In genomic region chr4:687975-688694, GRCh38 we compare ENCODE assay signal across 12 cellular contexts. TPM values are rescaled to one million over a fixed set of nuclear protein-coding genes. Genes with fewer than 3 reads are reported as not detected.
A peak's percentile ranks its signal among the peaks of the same experiment; 100 is the strongest.
DNase-seq lines count a peak whose midpoint lies in the region; ATAC-seq and TF ChIP-seq lines count a peak whose summit lies in the region.
"Had no signal": no experiment of that assay in that cellular context is flagged by ENCODE, and none has a peak within 500 bp of the region (broad histone marks: within the 10 kb centered on the region; RNA-seq: fewer than 3 reads in every experiment).

No MANE protein-coding gene starts in this region.

- H3K79me2 ChIP-seq in osteoblast (ENCODE audit: insufficient read depth, low read length): no peaks in the 10 kb centered on the region

- TF ChIP-seq CTCF in BJ (IDR thresholded peaks at IDR 0.05; ENCODE audit: insufficient read depth, low read depth, low read length) (no peak), heart right ventricle (IDR thresholded peaks at IDR 0.05) (no peak), osteoblast (IDR thresholded peaks at IDR 0.05; ENCODE audit: extremely low read depth, low read depth, low read length) (no peak), GM13977 (IDR thresholded peaks at IDR 0.05; ENCODE audit: extremely low read depth, insufficient read depth, missing control alignments) (no peak)

- H3K4me1 Mint-ChIP-seq in T-helper 17 cell: peaks cover 2% of the 10 kb centered on the region
- H3K4me1 Mint-ChIP-seq in activated CD4-positive, alpha-beta T cell treated with anti-CD3 and anti-CD28 coated beads, Interleukin-2, amount 10 ng/mL, durations not matched to agents 7 days and 5 days: peaks cover 1% of the 10 kb centered on the region

- peak overlapping the region; percentile 24 for H3K27ac Mint-ChIP-seq in T-helper 17 cell
- no peak overlapping the region for H3K27ac Mint-ChIP-seq in activated CD4-positive, alpha-beta T cell treated with anti-CD3 and anti-CD28 coated beads, Interleukin-2, amount 10 ng/mL, durations not matched to agents 7 days and 5 days

- no peaks in the 10 kb centered on the region for H3K36me3 Mint-ChIP-seq in T-helper 17 cell (ENCODE audit: low read depth)
- H3K36me3 Mint-ChIP-seq in activated CD4-positive, alpha-beta T cell treated with anti-CD3 and anti-CD28 coated beads, Interleukin-2, amount 10 ng/mL, durations not matched to agents 7 days and 5 days (ENCODE audit: low read depth): no peaks in the 10 kb centered on the region

- CTCF ChIA-PET in BJ (lab: Yijun Ruan, JAX): interaction anchor here (1.3 kb wide), 1 partner anchor 12 kb away, joined by 4 read pairs; no protein-coding TSS in a partner anchor
- CTCF ChIA-PET in activated CD4-positive, alpha-beta T cell treated with anti-CD3 and anti-CD28 coated beads, Interleukin-2, amount 10 ng/mL, durations not matched to agents 7 days and 5 days (lab: Charles Lee): no interaction called here

- H3K9me3 Mint-ChIP-seq in activated CD4-positive, alpha-beta T cell treated with anti-CD3 and anti-CD28 coated beads, Interleukin-2, amount 10 ng/mL, durations not matched to agents 7 days and 5 days: no peaks in the 10 kb centered on the region

- H3K27ac ChIP-seq in heart right ventricle (peak overlapping the region; percentile 53 to 93 (median 90)), osteoblast (ENCODE audit: low read depth, low read length) (peak overlapping the region; percentile 94)

- no peaks in the 10 kb centered on the region for H4K20me1 ChIP-seq in osteoblast (ENCODE audit: insufficient read depth, low read length)

- H3K4me1 ChIP-seq in heart right ventricle (peaks cover 21 to 48% (median 43%) of the 10 kb centered on the region in 9 donors), osteoblast (ENCODE audit: insufficient read depth, low read length) (peaks cover 30% of the 10 kb centered on the region)

- intact Hi-C loops in heart right ventricle (cut with DNase I): loop anchor here in 1 of 10 donors (2.0 to 10.0 kb wide), 2 partner anchors 15 to 247 kb away; partner anchors contain the start of genes GAK and TMEM175

- H3K4me3 Mint-ChIP-seq in T-helper 17 cell: peak overlapping the region; percentile 9
- H3K4me3 Mint-ChIP-seq in activated CD4-positive, alpha-beta T cell treated with anti-CD3 and anti-CD28 coated beads, Interleukin-2, amount 10 ng/mL, durations not matched to agents 7 days and 5 days: no peak overlapping the region

- H3K4me2 ChIP-seq in osteoblast (ENCODE audit: insufficient read depth, low read length): peak overlapping the region; percentile 78

- H3K27me3 ChIP-seq in BJ (ENCODE audit: control insufficient read depth, insufficient read depth, low read length): no peaks in the 10 kb centered on the region
- H3K27me3 ChIP-seq in heart right ventricle: no peaks in the 10 kb centered on the region
- peaks cover under 1% of the 10 kb centered on the region for H3K27me3 ChIP-seq in osteoblast (ENCODE audit: insufficient read depth, low read length)

- in situ Hi-C loops in GM13977 (cut with MboI; ENCODE audit: low pct_unique_long_range_greater_than_20kb, low sequenced_read_pairs, unreplicated experiment): no loop called here

- H2AFZ ChIP-seq in osteoblast (ENCODE audit: low read length): peak overlapping the region; percentile 93

- H3K27me3 Mint-ChIP-seq in T-helper 17 cell: peaks cover 14% of the 10 kb centered on the region
- peaks cover 14% of the 10 kb centered on the region for H3K27me3 Mint-ChIP-seq in activated CD4-positive, alpha-beta T cell treated with anti-CD3 and anti-CD28 coated beads, Interleukin-2, amount 10 ng/mL, durations not matched to agents 7 days and 5 days

- 78 to 79% methylated on average over 23 of the region's 23 CpGs for WGBS in heart right ventricle, 2 donors

- DNase-seq in BJ (ENCODE audit: low read depth): no peak
- DNase-seq in T-helper 17 cell: no peak
- DNase-seq in heart right ventricle: no peak
- peak; percentile 94 for DNase-seq in osteoblast (ENCODE audit: insufficient read length, low spot score, missing footprints)
- DNase-seq in midbrain (lab: John Stamatoyannopoulos, UW): no peak
- DNase-seq in Ammon's horn (ENCODE audit: low spot score): no peak
- no peak for DNase-seq in activated CD4-positive, alpha-beta T cell treated with anti-CD3 and anti-CD28 coated beads, Interleukin-2, amount 10 ng/mL, durations not matched to agents 7 days and 5 days
- DNase-seq in GM13977 (ENCODE audit: low spot score): no peak
- DNase-seq: activated CD4-positive, alpha-beta T cell treated with anti-CD3 and anti-CD28 coated beads for 1 hour; anterior cingulate cortex; DND-41; NCI-H526 had no signal

- H3K9me3 ChIP-seq in T-helper 17 cell (ENCODE audit: control insufficient read depth, low read length, poor library complexity, severe bottlenecking) (no peaks in the 10 kb centered on the region), heart right ventricle (no peaks in the 10 kb centered on the region), osteoblast (ENCODE audit: low read depth, low read length) (no peaks in the 10 kb centered on the region)

- H3K36me3 ChIP-seq in BJ (ENCODE audit: control insufficient read depth, insufficient read depth, low read length): no peaks in the 10 kb centered on the region
- peaks cover 0 to 6% (median 0%) of the 10 kb centered on the region in 9 donors for H3K36me3 ChIP-seq in heart right ventricle
- no peaks in the 10 kb centered on the region for H3K36me3 ChIP-seq in osteoblast (ENCODE audit: insufficient read depth, low read length)

- ATAC-seq in T-helper 17 cell (no peak), heart right ventricle (peak in 5 of 8 donors; percentile 1 to 19 (median 4))

- peak overlapping the region; percentile 31; the same call in 1 of the 2 replicates for H3K4me3 ChIP-seq in BJ (ENCODE audit: low read depth, low read length)
- peak overlapping the region; percentile 46 to 67 (median 64) for H3K4me3 ChIP-seq in heart right ventricle
- peak overlapping the region; percentile 74 for H3K4me3 ChIP-seq in osteoblast (ENCODE audit: insufficient read depth, low read length)

- POLR2A ChIA-PET in BJ (lab: Charles Lee): no interaction called here
- POLR2A ChIA-PET in activated CD4-positive, alpha-beta T cell treated with anti-CD3 and anti-CD28 coated beads, Interleukin-2, amount 10 ng/mL, durations not matched to agents 7 days and 5 days (lab: Charles Lee): no interaction called here

RNA-seq across cellular contexts. Expression of gene SLC49A3, which starts 0.8 kb away (rescaled TPM):
- 1.6 and 2.8 TPM in 2 replicates for polyA plus RNA-seq in BJ (2011; rRNA removed)
- polyA minus RNA-seq in BJ (2011; rRNA and poly(A)+ RNA removed): 2.0 and 2.3 TPM in 2 replicates
- 1 to 10 TPM; 1.1 to 2.7 TPM for total RNA-seq in T-helper 17 cell
- 10 to 100 TPM in 9 of 10 donors, 1 to 10 TPM in 1; 9.8 to 16.9 (median 12.3) TPM for total RNA-seq in heart right ventricle
- polyA plus RNA-seq in heart right ventricle: 10 to 100 TPM in 1 of 2 donors, 1 to 10 TPM in 1; 8.8 to 28.5 TPM
- total RNA-seq in osteoblast: 11.6 and 13.6 TPM in 2 replicates
- under 1 TPM in 1 of 2 experiments, not detected in 1; 0.35 TPM for total RNA-seq in activated CD4-positive, alpha-beta T cell treated with anti-CD3 and anti-CD28 coated beads, Interleukin-2, amount 10 ng/mL, durations not matched to agents 7 days and 5 days

RNA-seq across cellular contexts. Expression of gene MYL5, which starts 13.8 kb away (rescaled TPM):
- polyA plus RNA-seq in BJ (2011; rRNA removed): 21.6 and 24.4 TPM in 2 replicates
- 6.1 and 9.6 TPM in 2 replicates for polyA minus RNA-seq in BJ (2011; rRNA and poly(A)+ RNA removed)
- total RNA-seq in T-helper 17 cell: 10 to 100 TPM; 20.3 to 22.9 TPM
- total RNA-seq in heart right ventricle: 1 to 10 TPM; 4.0 to 7.5 (median 6.1) TPM
- polyA plus RNA-seq in heart right ventricle: 1 to 10 TPM; 3.3 to 8.1 TPM
- 17.7 and 22.8 TPM in 2 replicates for total RNA-seq in osteoblast
- total RNA-seq in activated CD4-positive, alpha-beta T cell treated with anti-CD3 and anti-CD28 coated beads, Interleukin-2, amount 10 ng/mL, durations not matched to agents 7 days and 5 days: 10 to 100 TPM; 17.8 to 19.0 TPM

RNA-seq across cellular contexts. Expression of gene ATP5ME, which starts 14.1 kb away (rescaled TPM):
- polyA plus RNA-seq in BJ (2011; rRNA removed) (275 and 330 TPM in 2 replicates), heart right ventricle (1,000 to 10,000 TPM in 1 of 2 donors, 100 to 1,000 TPM in 1; 999 to 4,239 TPM)
- 38.7 and 68.8 TPM in 2 replicates for polyA minus RNA-seq in BJ (2011; rRNA and poly(A)+ RNA removed)
- total RNA-seq in T-helper 17 cell (100 to 1,000 TPM in 1 of 2 donors, 10 to 100 TPM in 1; 98.4 to 120 TPM), heart right ventricle (1,000 to 10,000 TPM in 5 of 10 donors, 100 to 1,000 TPM in 5; 651 to 1,196 (median 982) TPM), osteoblast (60.8 and 70.4 TPM in 2 replicates)
- 100 to 1,000 TPM; 162 to 183 TPM for total RNA-seq in activated CD4-positive, alpha-beta T cell treated with anti-CD3 and anti-CD28 coated beads, Interleukin-2, amount 10 ng/mL, durations not matched to agents 7 days and 5 days

RNA-seq across cellular contexts. Expression of gene PCGF3, which starts 17.5 kb away (rescaled TPM):
- polyA plus RNA-seq in BJ (2011; rRNA removed) (28.3 and 37.6 TPM in 2 replicates), heart right ventricle (10 to 100 TPM; 21.7 to 50.8 TPM)
- 47.0 and 63.0 TPM in 2 replicates for polyA minus RNA-seq in BJ (2011; rRNA and poly(A)+ RNA removed)
- total RNA-seq in T-helper 17 cell (10 to 100 TPM; 31.3 to 38.0 TPM), heart right ventricle (10 to 100 TPM; 17.5 to 26.1 (median 20.9) TPM), osteoblast (32.7 and 43.1 TPM in 2 replicates)
- total RNA-seq in activated CD4-positive, alpha-beta T cell treated with anti-CD3 and anti-CD28 coated beads, Interleukin-2, amount 10 ng/mL, durations not matched to agents 7 days and 5 days: 10 to 100 TPM; 34.9 to 36.8 TPM
